22 cellular contexts compared by ENCODE assay signal in genomic region chr6:155004576-155005345, GRCh38. TPM values are rescaled to one million over a fixed set of nuclear protein-coding genes. Genes with fewer than 3 reads are reported as not detected.
DNase-seq lines count a peak whose midpoint lies in the region; ATAC-seq, FAIRE-seq and TF ChIP-seq lines count a peak whose summit lies in the region.
"Had no signal": no experiment of that assay in that cellular context is flagged by ENCODE, and none has a peak within 500 bp of the region (broad histone marks: within the 10 kb centered on the region; RNA-seq: fewer than 3 reads in every experiment).

No MANE protein-coding gene starts in this region.

- no peak overlapping the region for H3K27ac ChIP-seq in heart left ventricle
- no peak overlapping the region for H3K27ac ChIP-seq in Panc1 (ENCODE audit: low read length)
- H3K27ac ChIP-seq in H1 (ENCODE audit: low read depth, low read length): no peak overlapping the region
- H3K27ac ChIP-seq in trophoblast cell (ENCODE audit: low read depth, low read length): no peak overlapping the region
- H3K27ac ChIP-seq: HL-60 had no signal

- TF ChIP-seq POLR2A in heart left ventricle (IDR thresholded peaks at IDR 0.05) (no peak), H1 (IDR thresholded peaks at IDR 0.05; ENCODE audit: control extremely low read depth in 1 of 2, low read depth in 2 of 2, low read length in 2 of 2) (no peak)

- in situ Hi-C loops in Panc1 (cut with HindIII; ENCODE audit: low pct_unique_long_range_greater_than_20kb, low sequenced_read_pairs): no loop called here

- 93 to 96% (median 95%) methylated on average over 10 of the region's 10 CpGs for WGBS in heart left ventricle, 4 donors
- 92% methylated on average over 10 of the region's 10 CpGs; no CpG with 5 or more reads in 1 of the 2 experiments for WGBS in H1 (ENCODE audit: extremely low coverage in 1 of 2, insufficient coverage in 1 of 2, insufficient read length in 1 of 2, insufficient replicate concordance in 2 of 2, low coverage in 1 of 2, low lambda C conversion rate in 2 of 2, missing lambda C conversion rate in 1 of 2), 2 experiments
- no CpG with 5 or more reads among the region's 10 CpGs for WGBS in trophoblast cell (ENCODE audit: extremely low coverage, insufficient coverage, insufficient read length)

- H4K8ac ChIP-seq in H1 (ENCODE audit: extremely low read depth, insufficient read depth, low read length) (no peak overlapping the region), trophoblast cell (ENCODE audit: low read depth, low read length) (no peak overlapping the region)

- ATAC-seq in heart left ventricle (no peak), Panc1 (0 out of 2 replicates have a peak, but pooled peaks have one; percentile 20)
- ATAC-seq: HCT116 had no signal

- H2BK5ac ChIP-seq in H1 (ENCODE audit: low read depth, low read length) (no peak overlapping the region), trophoblast cell (ENCODE audit: low read depth, low read length, poor library complexity) (no peak overlapping the region)

- CTCF ChIA-PET in Panc1 (lab: Charles Lee) (no interaction called here), H1 (lab: Charles Lee; ENCODE audit: partially characterized antibody) (interaction anchor here (0.9 to 2.7 kb wide), 4 partner anchors 10 to 265 kb away, joined by 3 to 10 read pairs (median 4); no protein-coding TSS in a partner anchor)

- H3K9ac ChIP-seq in H1 (replicated peaks in 1 of 4; ENCODE audit: extremely low read depth in 1 of 4, low read depth in 3 of 4, low read length in 3 of 4): no peak overlapping the region
- H3K9ac ChIP-seq in trophoblast cell (ENCODE audit: low read length): no peak overlapping the region

- H2AFZ ChIP-seq in H1 (ENCODE audit: low read length) (no peak overlapping the region), trophoblast cell (ENCODE audit: insufficient read depth, low read length, poor library complexity) (no peak overlapping the region)

- peaks cover 0 to under 1% (median 0%) of the 10 kb centered on the region in 9 donors for H3K27me3 ChIP-seq in heart left ventricle
- H3K27me3 ChIP-seq in Panc1 (ENCODE audit: control insufficient read depth, insufficient read depth, low read length): no peaks in the 10 kb centered on the region
- H3K27me3 ChIP-seq in H1 (replicated peaks in 1 of 4; ENCODE audit: control insufficient read depth in 3 of 4, extremely low read depth in 1 of 4, insufficient read depth in 3 of 4, low read length in 3 of 4): no peaks in the 10 kb centered on the region
- H3K27me3 ChIP-seq in trophoblast cell (ENCODE audit: insufficient read depth, low read length): no peaks in the 10 kb centered on the region
- H3K27me3 ChIP-seq: BE2C, MG63 had no signal

- 0 out of 2 replicates have a peak overlapping the region, but pooled peaks have one; percentile 40 for H2AK5ac ChIP-seq in H1 (ENCODE audit: low read depth, low read length)
- H2AK5ac ChIP-seq in trophoblast cell (ENCODE audit: low read length): no peak overlapping the region

- intact Hi-C loops in cardiac septum (cut with DNase I): no loop called here
- intact Hi-C loops in heart left ventricle (cut with DNase I): no loop called here
- intact Hi-C loops in Panc1 (cut with micrococcal nuclease; ENCODE audit: unreplicated experiment): loop anchor here (5.0 kb wide), 1 partner anchor 168 kb away; no protein-coding TSS in a partner anchor

- no peak for TF ChIP-seq EP300 in H1 (IDR thresholded peaks at IDR 0.05; ENCODE audit: borderline replicate concordance in 1 of 2, low read depth in 2 of 2, low read length in 2 of 2)

- DNase-seq in cardiac septum (ENCODE audit: low spot score) (peak; percentile 29), heart left ventricle (no peak), Panc1 (ENCODE audit: low read depth, low spot score) (no peak), H1 (ENCODE audit: low read depth in 1 of 2, low spot score in 2 of 2) (no peak), trophoblast cell (peak; percentile 11 to 39), NCI-H774 (lab: John Stamatoyannopoulos, UW) (no peak), cerebellum (ENCODE audit: low spot score) (no peak), cerebellar nuclear complex (lab: John Stamatoyannopoulos, UW) (no peak)
- DNase-seq: 8988T; ACHN; BE2C; CD8-positive, alpha-beta memory T cell; DMS 273 treated with DMSO at 0.1 percent for 48 hours; DMS79; GOT3; MG63; NCI-H2029 treated with DMSO at 0.1 percent for 48 hours; NCI-H446 treated with DMSO at 0.1 percent for 48 hours; NCI-H526; SHP77 treated with DMSO at 0.1 percent for 48 hours had no signal

- H4K5ac ChIP-seq in H1 (ENCODE audit: insufficient read length, low read depth, low read length): no peak overlapping the region

- H3K4me2 ChIP-seq in H1 (ENCODE audit: insufficient read depth in 1 of 2, low read depth in 2 of 2, low read length in 2 of 2): no peak overlapping the region
- no peak overlapping the region for H3K4me2 ChIP-seq in trophoblast cell (ENCODE audit: low read length)

- H2BK12ac ChIP-seq in H1 (ENCODE audit: low read depth, low read length) (no peak overlapping the region), trophoblast cell (ENCODE audit: low read length) (no peak overlapping the region)

- H3K4me1 ChIP-seq in heart left ventricle: peaks cover 0 to 5% (median 0%) of the 10 kb centered on the region in 12 donors
- H3K4me1 ChIP-seq in Panc1 (ENCODE audit: control insufficient read depth, insufficient read depth, low read length): peaks cover 15% of the 10 kb centered on the region
- H3K4me1 ChIP-seq in H1 (replicated peaks in 1 of 4; ENCODE audit: control insufficient read depth in 3 of 4, insufficient read depth in 4 of 4, low read length in 3 of 4): peaks cover 3 to 7% (median 5%) of the 10 kb centered on the region in 4 experiments; a peak in 6 of 7 replicates
- peaks cover 5 to 10% of the 10 kb centered on the region in 2 experiments for H3K4me1 ChIP-seq in trophoblast cell (ENCODE audit: control insufficient read depth in 1 of 2, insufficient read depth in 2 of 2, low read length in 2 of 2)

- H3K9me3 ChIP-seq in heart left ventricle (no peaks in the 10 kb centered on the region), Panc1 (ENCODE audit: control insufficient read depth, insufficient read depth, low read depth, low read length) (no peaks in the 10 kb centered on the region), H1 (ENCODE audit: insufficient read depth in 2 of 2, low read depth in 1 of 2, low read length in 1 of 2) (no peaks in the 10 kb centered on the region), trophoblast cell (ENCODE audit: insufficient read depth, low read depth, low read length) (no peaks in the 10 kb centered on the region)
- H3K9me3 ChIP-seq: BE2C, MG63 had no signal

- no peak overlapping the region for H3K18ac ChIP-seq in H1 (ENCODE audit: extremely low read depth, low read length)
- no peak overlapping the region for H3K18ac ChIP-seq in trophoblast cell (ENCODE audit: low read length)

- no peaks in the 10 kb centered on the region for H4K20me1 ChIP-seq in H1 (replicated peaks in 1 of 2; ENCODE audit: control insufficient read depth in 1 of 2, insufficient read depth in 2 of 2, low read length in 2 of 2)

- no peak for TF ChIP-seq RAD21 in H1 (IDR thresholded peaks at IDR 0.05 in 1 of 2, conservative IDR thresholded peaks at IDR 0.05 in 1 of 2; ENCODE audit: low read depth in 2 of 2, low read length in 2 of 2)

- H3K14ac ChIP-seq in H1 (ENCODE audit: insufficient read length) (no peak overlapping the region), trophoblast cell (ENCODE audit: low read length) (no peak overlapping the region)

- H2BK15ac ChIP-seq in H1 (ENCODE audit: low read length): 0 out of 2 replicates have a peak overlapping the region, but pooled peaks have one; percentile 81

- TF ChIP-seq CTCF in heart left ventricle (IDR thresholded peaks at IDR 0.05): no peak
- TF ChIP-seq CTCF in Panc1 (IDR thresholded peaks at IDR 0.05): no peak
- no peak for TF ChIP-seq CTCF in H1 (IDR thresholded peaks at IDR 0.05; ENCODE audit: control extremely low read depth in 1 of 3, insufficient read depth in 1 of 3, low read depth in 1 of 3, low read length in 3 of 3)

- H3K56ac ChIP-seq in H1 (replicated peaks; ENCODE audit: insufficient read length, low read depth, low read length): no peak overlapping the region

- H4K12ac ChIP-seq in trophoblast cell (ENCODE audit: low read depth, low read length): no peak overlapping the region

- H3K23me2 ChIP-seq in H1 (ENCODE audit: low read depth, low read length): no peaks in the 10 kb centered on the region

- POLR2A ChIA-PET in Panc1 (lab: Charles Lee) (no interaction called here), H1 (lab: Charles Lee; ENCODE audit: partially characterized antibody) (interaction anchor here (0.7 kb wide), 1 partner anchor 128 kb away, joined by 3 read pairs; no protein-coding TSS in a partner anchor)

- H3K4me3 ChIP-seq in heart left ventricle (no peak overlapping the region), Panc1 (ENCODE audit: low read depth in 2 of 2, low read length in 2 of 2) (no peak overlapping the region), H1 (ENCODE audit: extremely low read depth in 1 of 4, insufficient read depth in 2 of 4, low read depth in 3 of 4, low read length in 4 of 4) (no peak overlapping the region), trophoblast cell (ENCODE audit: low read depth, low read length) (no peak overlapping the region)
- H3K4me3 ChIP-seq: MG63 had no signal

- FAIRE-seq in H1 (lab: Jason Lieb, UNC): no peak

- peaks cover 2 to 43% of the 10 kb centered on the region in 2 experiments; a peak in 2 of 4 replicates for H3K79me2 ChIP-seq in H1 (ENCODE audit: control insufficient read depth in 1 of 2, insufficient read depth in 2 of 2, low read length in 2 of 2)
- H3K79me2 ChIP-seq in trophoblast cell (ENCODE audit: control insufficient read depth, insufficient read depth, low read length, poor library complexity): no peaks in the 10 kb centered on the region

- H3K23ac ChIP-seq in H1 (ENCODE audit: insufficient read length): no peak overlapping the region
- no peak overlapping the region for H3K23ac ChIP-seq in trophoblast cell (ENCODE audit: low read length)

- H3K36me3 ChIP-seq in heart left ventricle: no peaks in the 10 kb centered on the region
- no peaks in the 10 kb centered on the region for H3K36me3 ChIP-seq in Panc1 (ENCODE audit: control insufficient read depth, insufficient read depth, low read length)
- H3K36me3 ChIP-seq in H1 (ENCODE audit: control insufficient read depth in 2 of 4, insufficient read depth in 4 of 4, low read length in 3 of 4): no peaks in the 10 kb centered on the region
- no peaks in the 10 kb centered on the region for H3K36me3 ChIP-seq in trophoblast cell (ENCODE audit: control insufficient read depth in 1 of 2, insufficient read depth in 2 of 2, low read length in 2 of 2)
- H3K36me3 ChIP-seq: BE2C, MG63 had no signal

- BruUV-seq in Panc1 (replicated peaks; lab: Mats Ljungman, UMichigan): no TSS peak

- H2BK120ac ChIP-seq in H1 (replicated peaks; ENCODE audit: low read depth, low read length): no peak overlapping the region
- H2BK120ac ChIP-seq in trophoblast cell (ENCODE audit: insufficient read depth, low read length, poor library complexity): no peak overlapping the region

- no peak overlapping the region for H3K4ac ChIP-seq in H1 (replicated peaks; ENCODE audit: insufficient read length, low read depth, low read length)
- no peak overlapping the region for H3K4ac ChIP-seq in trophoblast cell (ENCODE audit: low read depth, low read length)

- H2BK20ac ChIP-seq in H1 (ENCODE audit: low read length): no peak overlapping the region

- H4K91ac ChIP-seq in H1 (replicated peaks; ENCODE audit: insufficient read length, low read length) (no peak overlapping the region), trophoblast cell (ENCODE audit: low read depth, low read length) (no peak overlapping the region)

- H3K79me1 ChIP-seq in H1 (ENCODE audit: low read depth, low read length) (no peaks in the 10 kb centered on the region; the same call in 1 of the 2 replicates), trophoblast cell (ENCODE audit: low read length) (no peaks in the 10 kb centered on the region)

RNA-seq across cellular contexts. Expression of gene TIAM2, which starts 9.6 kb away (rescaled TPM):
- total RNA-seq in cardiac septum: 20.1 TPM
- 10 to 100 TPM in 7 of 9 donors, 1 to 10 TPM in 2; 6.4 to 16.5 (median 12.9) TPM for total RNA-seq in heart left ventricle
- polyA plus RNA-seq in heart left ventricle: 1 to 10 TPM; 4.6 to 6.2 TPM
- 14.9 TPM for total RNA-seq in Panc1 (2021; ENCODE audit: unreplicated experiment)
- polyA plus RNA-seq in Panc1 (2012; ENCODE audit: insufficient read length): 8.3 TPM
- total RNA-seq in H1 (2021; fragmentation: NEBNext Ultra II Directional; extraction: Animal tissue kit (Norgen Biotek cat#: 25700)): 22.2 and 23.9 TPM in 2 replicates
- 7.4 and 13.8 TPM in 2 replicates for polyA plus RNA-seq in H1 (2011; rRNA removed)
- 10.4 TPM for polyA plus RNA-seq in H1 (2011; cell fraction: cytosol; rRNA removed)
- 27.4 TPM for polyA plus RNA-seq in H1 (2011; cell fraction: nucleus; rRNA removed)
- 10.0 to 18.2 TPM (median 12.7 TPM) in 4 replicates for polyA plus RNA-seq in H1 (2012, experiment 1 of 2)
- 1.7 TPM for polyA plus RNA-seq in H1 (2012, experiment 2 of 2)
- polyA plus RNA-seq in H1 (2013, experiment 1 of 2): 15.1 TPM
- 12.6 TPM for polyA plus RNA-seq in H1 (2013, experiment 2 of 2)
- polyA minus RNA-seq in H1 (2011; rRNA and poly(A)+ RNA removed): 43.9 and 47.9 TPM in 2 replicates
- polyA minus RNA-seq in H1 (2011; cell fraction: cytosol; rRNA and poly(A)+ RNA removed): 16.0 TPM
- 79.3 TPM for polyA minus RNA-seq in H1 (2011; cell fraction: nucleus; rRNA and poly(A)+ RNA removed)
- polyA plus RNA-seq in trophoblast cell (2013): 4.8 and 5.4 TPM in 2 replicates
- total RNA-seq in cerebellum: 32.5 TPM

Comparison
In these comparisons a context has a peak if more than half of its experiments do, and no peak if none do; other contexts are left out.
1. DNase-seq: peak in cardiac septum (single experiment) and trophoblast cell (2 of 2); none in heart left ventricle (0 of 5), Panc1 (single experiment), H1 (0 of 2), NCI-H774 (single experiment), cerebellum (single experiment) and cerebellar nuclear complex (0 of 2).